27 cellular contexts compared by ENCODE assay signal in genomic region chr4:42420120-42420519, GRCh38. TPM values are rescaled to one million over a fixed set of nuclear protein-coding genes. Genes with fewer than 3 reads are reported as not detected.
"Had no signal": no experiment of that assay in that cellular context is flagged by ENCODE, and none has a peak within 500 bp of the region (broad histone marks: within the 10 kb centered on the region; RNA-seq: fewer than 3 reads in every experiment).

No MANE protein-coding gene starts in this region.

- ATAC-seq: activated CD4-positive, CD25-positive, alpha-beta regulatory T cell treated with anti-CD3 and anti-CD28 coated beads, Interleukin-2, amount 50 U/mL, for 24 hours; activated naive CD8-positive, alpha-beta T cell treated with anti-CD3 and anti-CD28 coated beads, Interleukin-2, amount 50 U/mL, for 24 hours; heart right ventricle; left ventricle myocardium superior had no signal

- H3K9me3 Mint-ChIP-seq: activated CD4-positive, alpha-beta memory T cell treated with anti-CD3 and anti-CD28 coated beads, Interleukin-2, amount 10 ng/mL, durations not matched to agents 7 days and 5 days; activated CD4-positive, alpha-beta T cell treated with anti-CD3 and anti-CD28 coated beads, Interleukin-2, amount 10 ng/mL, durations not matched to agents 24 days and 14 days; activated naive CD8-positive, alpha-beta T cell treated with anti-CD3 and anti-CD28 coated beads, Interleukin-2, amount 50 U/mL, for 24 hours; activated T-helper 1 cell treated with anti-CD3 and anti-CD28 coated beads, Interleukin-12 subunit alpha, Interleukin-12 subunit beta, Interleukin-2, Interleukin-4 antibody, amounts not matched to agents 30 ng/mL and 10 ng/mL and 1 ng/mL, durations not matched to agents 14 hours and 24 hours and 36 hours; brain; central memory CD8-positive, alpha-beta T cell; nephron had no signal

- H3K36me3 ChIP-seq: colonic mucosa, uterus had no signal

- H3K27ac ChIP-seq: colonic mucosa, esophagus squamous epithelium, heart right ventricle, sigmoid colon, testis, uterus had no signal

- H3K4me1 ChIP-seq: colonic mucosa, esophagus squamous epithelium, sigmoid colon, testis, uterus had no signal

- H3K4me3 ChIP-seq: colonic mucosa, esophagus squamous epithelium, heart right ventricle, sigmoid colon, testis, uterus had no signal

- H3K4me1 Mint-ChIP-seq: activated CD4-positive, alpha-beta memory T cell treated with anti-CD3 and anti-CD28 coated beads, Interleukin-2, amount 10 ng/mL, durations not matched to agents 7 days and 5 days; activated CD4-positive, alpha-beta T cell treated with anti-CD3 and anti-CD28 coated beads, Interleukin-2, amount 10 ng/mL, durations not matched to agents 24 days and 14 days; activated naive CD8-positive, alpha-beta T cell treated with anti-CD3 and anti-CD28 coated beads, Interleukin-2, amount 50 U/mL, for 24 hours had no signal

- H3K27me3 ChIP-seq: colonic mucosa, esophagus squamous epithelium, heart right ventricle, sigmoid colon, testis, uterus had no signal

- DNase-seq: activated CD4-positive, alpha-beta memory T cell treated with anti-CD3 and anti-CD28 coated beads, Interleukin-2, amount 10 ng/mL, durations not matched to agents 7 days and 5 days; activated CD4-positive, alpha-beta T cell treated with anti-CD3 and anti-CD28 coated beads, Interleukin-2, amount 10 ng/mL, durations not matched to agents 24 days and 14 days; activated gamma-delta T cell; activated naive CD4-positive, alpha-beta T cell treated with anti-CD3 and anti-CD28 coated beads, Interleukin-2, amount 50 U/mL, for 16 hours; activated naive CD8-positive, alpha-beta T cell treated with anti-CD3 and anti-CD28 coated beads, Interleukin-2, amount 50 U/mL, for 24 hours; colonic mucosa; esophagus squamous epithelium; heart right ventricle; kidney; left ventricle myocardium superior; mammary epithelial cell; posterior cingulate gyrus; sigmoid colon; stimulated activated CD4-positive, alpha-beta T cell treated with anti-CD3 and anti-CD28 coated beads, Interleukin-2, amount 100 ng/mL, for 48 hours; stimulated activated CD8-positive, alpha-beta memory T cell treated with anti-CD3 and anti-CD28 coated beads, Interleukin-4, amount 100 ng/mL, for 48 hours; stimulated activated naive CD4-positive, alpha-beta T cell; testis; trophoblast cell; uterus had no signal

- H3K9me3 ChIP-seq: colonic mucosa, esophagus squamous epithelium, heart right ventricle, sigmoid colon, testis, uterus had no signal

- H3K4me3 Mint-ChIP-seq: activated CD4-positive, alpha-beta memory T cell treated with anti-CD3 and anti-CD28 coated beads, Interleukin-2, amount 10 ng/mL, durations not matched to agents 7 days and 5 days; activated CD4-positive, alpha-beta T cell treated with anti-CD3 and anti-CD28 coated beads, Interleukin-2, amount 10 ng/mL, durations not matched to agents 24 days and 14 days; activated naive CD8-positive, alpha-beta T cell treated with anti-CD3 and anti-CD28 coated beads, Interleukin-2, amount 50 U/mL, for 24 hours; activated T-helper 1 cell treated with anti-CD3 and anti-CD28 coated beads, Interleukin-12 subunit alpha, Interleukin-12 subunit beta, Interleukin-2, Interleukin-4 antibody, amounts not matched to agents 30 ng/mL and 10 ng/mL and 1 ng/mL, durations not matched to agents 14 hours and 24 hours and 36 hours; brain; central memory CD8-positive, alpha-beta T cell; nephron had no signal

- FAIRE-seq: kidney had no signal

- H3K27me3 Mint-ChIP-seq: activated CD4-positive, alpha-beta memory T cell treated with anti-CD3 and anti-CD28 coated beads, Interleukin-2, amount 10 ng/mL, durations not matched to agents 7 days and 5 days; activated CD4-positive, alpha-beta T cell treated with anti-CD3 and anti-CD28 coated beads, Interleukin-2, amount 10 ng/mL, durations not matched to agents 24 days and 14 days; activated naive CD8-positive, alpha-beta T cell treated with anti-CD3 and anti-CD28 coated beads, Interleukin-2, amount 50 U/mL, for 24 hours; brain; central memory CD8-positive, alpha-beta T cell had no signal

RNA-seq across cellular contexts. Expression of gene SHISA3, which starts 22.8 kb away (rescaled TPM):
- total RNA-seq: activated T-helper 1 cell treated with anti-CD3 and anti-CD28 coated beads, Interleukin-12 subunit alpha, Interleukin-12 subunit beta, Interleukin-2, Interleukin-4 antibody, amounts not matched to agents 30 ng/mL and 10 ng/mL and 1 ng/mL, durations not matched to agents 14 hours and 24 hours and 36 hours; fibroblast of villous mesenchyme; mammary epithelial cell; mononuclear cell; myocyte had no signal
- polyA plus RNA-seq: mammary epithelial cell had no signal
